In the genomic region with DNA sequence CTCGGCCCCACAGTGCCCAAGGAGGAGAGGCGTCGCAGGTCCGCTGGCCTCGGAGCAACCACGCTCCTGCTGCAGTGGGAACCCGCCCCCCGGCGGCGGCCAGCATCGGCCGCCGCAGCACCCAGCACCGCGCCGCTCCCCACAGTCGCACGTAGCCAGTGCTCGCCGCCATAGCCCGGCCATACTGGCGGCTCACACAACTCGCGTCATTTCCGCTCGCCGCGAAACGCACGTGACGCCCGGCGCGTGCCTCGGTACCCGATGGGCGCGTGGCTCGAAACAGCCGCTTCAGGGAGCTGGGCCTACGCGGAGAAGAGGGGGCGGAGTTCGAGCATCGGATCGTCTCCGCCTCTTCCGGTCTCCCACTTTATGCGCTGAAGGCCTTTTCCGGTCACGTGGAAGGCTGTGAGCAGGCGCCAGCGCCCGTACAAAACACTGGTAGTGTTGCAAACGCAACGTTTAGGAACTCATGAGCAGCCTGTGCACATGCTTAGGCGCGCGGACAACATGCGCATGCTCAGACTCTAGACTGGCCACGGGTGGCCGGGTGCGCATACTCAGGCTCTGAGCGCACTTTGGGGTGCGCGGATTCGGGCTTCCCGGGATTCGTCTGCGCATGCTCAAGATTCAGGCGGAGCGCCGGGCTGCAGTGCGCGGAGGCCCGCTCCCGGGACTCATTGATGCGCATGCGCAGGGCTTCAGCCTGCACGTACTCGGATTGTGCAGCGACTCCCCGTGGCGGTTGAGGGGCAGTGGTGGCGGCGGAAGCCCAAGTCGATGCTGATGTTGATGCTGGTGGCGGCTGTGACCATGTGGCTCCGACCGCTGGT, we compare ENCODE assay signal across 8 cellular contexts. TPM values are rescaled to one million over a fixed set of nuclear protein-coding genes. Genes with fewer than 3 reads are reported as not detected.
DNase-seq lines count a peak whose midpoint lies in the region; ATAC-seq, FAIRE-seq and TF ChIP-seq lines count a peak whose summit lies in the region.

Gene CATSPERD (plus strand): TSS at position 677 of the 830 bp plus-strand sequence. CDS start 101 bp downstream, at position 778.
A gene with protein sequence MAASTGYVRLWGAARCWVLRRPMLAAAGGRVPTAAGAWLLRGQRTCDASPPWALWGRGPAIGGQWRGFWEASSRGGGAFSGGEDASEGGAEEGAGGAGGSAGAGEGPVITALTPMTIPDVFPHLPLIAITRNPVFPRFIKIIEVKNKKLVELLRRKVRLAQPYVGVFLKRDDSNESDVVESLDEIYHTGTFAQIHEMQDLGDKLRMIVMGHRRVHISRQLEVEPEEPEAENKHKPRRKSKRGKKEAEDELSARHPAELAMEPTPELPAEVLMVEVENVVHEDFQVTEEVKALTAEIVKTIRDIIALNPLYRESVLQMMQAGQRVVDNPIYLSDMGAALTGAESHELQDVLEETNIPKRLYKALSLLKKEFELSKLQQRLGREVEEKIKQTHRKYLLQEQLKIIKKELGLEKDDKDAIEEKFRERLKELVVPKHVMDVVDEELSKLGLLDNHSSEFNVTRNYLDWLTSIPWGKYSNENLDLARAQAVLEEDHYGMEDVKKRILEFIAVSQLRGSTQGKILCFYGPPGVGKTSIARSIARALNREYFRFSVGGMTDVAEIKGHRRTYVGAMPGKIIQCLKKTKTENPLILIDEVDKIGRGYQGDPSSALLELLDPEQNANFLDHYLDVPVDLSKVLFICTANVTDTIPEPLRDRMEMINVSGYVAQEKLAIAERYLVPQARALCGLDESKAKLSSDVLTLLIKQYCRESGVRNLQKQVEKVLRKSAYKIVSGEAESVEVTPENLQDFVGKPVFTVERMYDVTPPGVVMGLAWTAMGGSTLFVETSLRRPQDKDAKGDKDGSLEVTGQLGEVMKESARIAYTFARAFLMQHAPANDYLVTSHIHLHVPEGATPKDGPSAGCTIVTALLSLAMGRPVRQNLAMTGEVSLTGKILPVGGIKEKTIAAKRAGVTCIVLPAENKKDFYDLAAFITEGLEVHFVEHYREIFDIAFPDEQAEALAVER (minus strand): TSS at position 186 of the 830 bp plus-strand sequence. CDS start 14 bp downstream, at position 172.

- DNase-seq in Ammon's horn (ENCODE audit: low spot score) (peak; percentile 99), NCI-H446 (lab: John Stamatoyannopoulos, UW) (peak; percentile 99 to 100), cerebellum (ENCODE audit: low spot score) (peak; percentile 100), keratinocyte (ENCODE audit: low read depth, low spot score) (peak; percentile 84)
- DNase-seq in activated CD4-positive, CD25-positive, alpha-beta regulatory T cell treated with anti-CD3 and anti-CD28 coated beads, Interleukin-2, amount 50 U/mL, for 72 hours, result peak; percentile 97
- DNase-seq in stimulated activated CD4-positive, alpha-beta T cell treated with anti-CD3 and anti-CD28 coated beads, Interleukin-15, amount 100 ng/mL, for 1 hour (ENCODE audit: low read depth in 1 of 2, low spot score in 1 of 2), result peak; percentile 95 to 97

- H3K9ac ChIP-seq in keratinocyte (ENCODE audit: control insufficient read depth, extremely low read depth, insufficient read depth, low read length), result peak within 1 kb of the TSS; percentile 99

- peak within 1 kb of the TSS; percentile 91 to 99 (median 93) for H3K4me3 ChIP-seq in keratinocyte (ENCODE audit: control insufficient read depth in 2 of 3, extremely low read depth in 1 of 3, insufficient read depth in 2 of 3, low read depth in 1 of 3, low read length in 3 of 3)

- FAIRE-seq in keratinocyte (lab: Jason Lieb, UNC), result peak; percentile 74

- ATAC-seq in GM19035 (IDR thresholded peaks at IDR 0.05; ENCODE audit: unreplicated experiment) (peak; percentile 85), HG03354 (IDR thresholded peaks at IDR 0.05; ENCODE audit: poor library complexity, severe bottlenecking, unreplicated experiment) (peak; percentile 87)

- H3K9me3 ChIP-seq in keratinocyte (ENCODE audit: control insufficient read depth, low read depth, low read length), result no peaks in the 10 kb centered on the region

- H3K79me2 ChIP-seq in keratinocyte (ENCODE audit: control insufficient read depth, insufficient read depth, low read length), result peaks cover 42% of the 10 kb centered on the region

- no peaks in the 10 kb centered on the region for H3K27me3 ChIP-seq in keratinocyte (ENCODE audit: control insufficient read depth, extremely low read depth, insufficient read depth, low read length)

- dilution Hi-C loops in keratinocyte (cut with MboI; ENCODE audit: extremely low pct_ligation_motif_present, low sequenced_read_pairs), result no loop called here

- peak within 1 kb of the TSS; percentile 96 for H3K27ac ChIP-seq in keratinocyte (ENCODE audit: control insufficient read depth, insufficient read depth, low read length)

- H3K9me1 ChIP-seq in keratinocyte (ENCODE audit: control insufficient read depth, extremely low read depth, insufficient read depth, low read length), result no peaks in the 10 kb centered on the region

- peaks cover 5% of the 10 kb centered on the region for H4K20me1 ChIP-seq in keratinocyte (ENCODE audit: control insufficient read depth, extremely low read depth, insufficient read depth, low read length)

- H3K4me1 ChIP-seq in keratinocyte (ENCODE audit: control insufficient read depth, extremely low read depth, insufficient read depth, low read length), result peaks cover 19% of the 10 kb centered on the region

- H2AFZ ChIP-seq in keratinocyte (ENCODE audit: control insufficient read depth, low read length), result peak within 1 kb of the TSS; percentile 100

- peak; percentile 90 to 99 (median 98) for TF ChIP-seq CTCF in keratinocyte (optimal IDR thresholded peaks at IDR 0.05 in 1 of 3, IDR thresholded peaks at IDR 0.05 in 1 of 3, conservative IDR thresholded peaks at IDR 0.05 in 1 of 3; ENCODE audit: extremely low read depth in 1 of 3, insufficient read depth in 2 of 3, low read length in 3 of 3)

- peak within 1 kb of the TSS; percentile 92 for H3K4me2 ChIP-seq in keratinocyte (ENCODE audit: control insufficient read depth, extremely low read depth, insufficient read depth, low read depth, low read length)

- H3K36me3 ChIP-seq in keratinocyte (ENCODE audit: control insufficient read depth in 2 of 2, extremely low read depth in 1 of 2, insufficient read depth in 2 of 2, low read length in 2 of 2), result peaks cover 3 to 15% of the 10 kb centered on the region in 2 experiments

RNA-seq across cellular contexts. Expression of gene CATSPERD, which starts in this region (rescaled TPM):
- total RNA-seq in cerebellum, result 0.27 TPM
- polyA plus RNA-seq in keratinocyte, result not detected in 3 replicates
- polyA plus RNA-seq in keratinocyte (2011; ENCODE audit: low read depth), result not detected
- not detected in 2 replicates for polyA plus RNA-seq in keratinocyte (2011; cell fraction: cytosol; rRNA removed)
- polyA plus RNA-seq in keratinocyte (2011; cell fraction: nucleus; rRNA removed), result not detected in 2 replicates
- polyA plus RNA-seq in keratinocyte (2012; ENCODE audit: low replicate concordance), result not detected in 2 replicates
- polyA minus RNA-seq in keratinocyte, result 0.06 TPM in 1 of 3 replicates, not detected in the others
- polyA minus RNA-seq in keratinocyte (2011; cell fraction: cytosol; rRNA and poly(A)+ RNA removed), result not detected
- not detected in 2 replicates for polyA minus RNA-seq in keratinocyte (2011; cell fraction: nucleus; rRNA and poly(A)+ RNA removed)

RNA-seq across cellular contexts. Expression of the second gene that starts in this region (rescaled TPM):
- 27.9 TPM for total RNA-seq in cerebellum
- polyA plus RNA-seq in keratinocyte, result 24.2 to 29.6 TPM (median 27.7 TPM) in 3 replicates
- polyA plus RNA-seq in keratinocyte (2011; ENCODE audit: low read depth), result 49.6 TPM
- 12.0 and 29.3 TPM in 2 replicates for polyA plus RNA-seq in keratinocyte (2011; cell fraction: cytosol; rRNA removed)
- polyA plus RNA-seq in keratinocyte (2011; cell fraction: nucleus; rRNA removed), result 38.1 and 47.6 TPM in 2 replicates
- polyA plus RNA-seq in keratinocyte (2012; ENCODE audit: low replicate concordance), result 37.6 and 46.6 TPM in 2 replicates
- 24.5 to 51.4 TPM (median 32.5 TPM) in 3 replicates for polyA minus RNA-seq in keratinocyte
- 44.3 TPM for polyA minus RNA-seq in keratinocyte (2011; cell fraction: cytosol; rRNA and poly(A)+ RNA removed)
- 33.6 and 35.7 TPM in 2 replicates for polyA minus RNA-seq in keratinocyte (2011; cell fraction: nucleus; rRNA and poly(A)+ RNA removed)

Comparison
In these comparisons a context has a peak if more than half of its experiments do, and no peak if none do; other contexts are left out.
1. Peak in every context shown above with its lines: DNase-seq, ATAC-seq, H3K4me3 ChIP-seq and H3K27ac ChIP-seq.